22 cellular contexts compared by ENCODE assay signal in the genomic region with DNA sequence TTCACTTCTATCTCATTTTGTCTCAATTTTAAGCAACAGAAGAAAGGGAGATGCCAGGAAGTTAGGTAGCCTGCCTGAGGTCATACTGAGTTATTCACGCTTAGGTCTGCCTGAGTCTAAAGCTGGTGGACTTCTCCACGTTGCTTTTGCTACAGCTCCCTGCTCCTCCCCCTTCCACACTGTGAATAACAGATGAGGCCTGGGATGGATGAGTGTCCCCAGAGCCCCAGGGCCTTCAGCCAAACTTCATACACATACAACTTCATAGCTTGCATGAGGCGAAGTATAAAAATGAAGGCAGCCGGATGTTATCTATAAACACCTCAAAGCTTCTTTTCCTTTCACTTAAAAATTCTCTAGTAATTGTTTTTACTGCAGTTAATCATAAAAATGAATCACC.
A peak's percentile ranks its signal among the peaks of the same experiment; 100 is the strongest.
DNase-seq lines count a peak whose midpoint lies in the region; ATAC-seq and TF ChIP-seq lines count a peak whose summit lies in the region.
"Had no signal": no experiment of that assay in that cellular context is flagged by ENCODE, and none has a peak within 500 bp of the region (broad histone marks: within the 10 kb centered on the region; RNA-seq: fewer than 3 reads in every experiment).

No MANE protein-coding gene starts in this region.

- no peaks in the 10 kb centered on the region for H3K9me3 ChIP-seq in AG04450 (ENCODE audit: control insufficient read depth, insufficient read depth, low read length)
- peaks cover 0 to 3% (median 0%) of the 10 kb centered on the region in 3 donors for H3K9me3 ChIP-seq in tibial artery

- no peaks in the 10 kb centered on the region for H3K36me3 ChIP-seq in tibial artery
- H3K36me3 ChIP-seq: BLaER1 treated with 17β-estradiol and CSF1 and Interleukin-3, amounts not matched to agents 10 nM and 100 nM had no signal

- ATAC-seq in GM18867 (IDR thresholded peaks at IDR 0.05; ENCODE audit: unreplicated experiment) (no peak), GM18505 (IDR thresholded peaks at IDR 0.05; ENCODE audit: unreplicated experiment) (no peak)
- ATAC-seq: CD8-positive, alpha-beta T cell; GM12878; HepG2 had no signal

- POLR2A ChIA-PET in AG04450 (lab: Yijun Ruan, JAX), result no interaction called here

- H3K4me3 ChIP-seq in AG04450 (ENCODE audit: low read depth, low read length), result no peak overlapping the region
- H3K4me3 ChIP-seq in tibial artery, result no peak overlapping the region
- H3K4me3 ChIP-seq: BLaER1 treated with 17β-estradiol and CSF1 and Interleukin-3, amounts not matched to agents 10 nM and 100 nM; GM12878; PC-9 had no signal

- CTCF ChIA-PET in AG04450 (lab: Charles Lee), result no interaction called here

- no peaks in the 10 kb centered on the region for H3K4me1 ChIP-seq in tibial artery

- TF ChIP-seq CTCF in AG04450 (IDR thresholded peaks at IDR 0.05; ENCODE audit: low read depth, low read length) (no peak), tibial artery (IDR thresholded peaks at IDR 0.05) (no peak)

- no peak for TF ChIP-seq POLR2A in GM18505 (IDR thresholded peaks at IDR 0.05; ENCODE audit: borderline replicate concordance, extremely low read depth, insufficient read depth, insufficient read length)

- DNase-seq in AG04450 (ENCODE audit: low read depth, low spot score) (peak; percentile 6), ELR (ENCODE audit: low read depth) (peak; percentile 0), M059J (ENCODE audit: low read depth) (peak; percentile 50), astrocyte of the hippocampus (ENCODE audit: low read depth, low spot score) (peak; percentile 18), tibial artery (no peak), COLO829 (ENCODE audit: low spot score) (no peak)
- DNase-seq: CD8-positive, alpha-beta T cell; H7; KG1; NCI-H1417 treated with DMSO at 0.1 percent for 48 hours; NCI-H187 treated with DMSO at 0.1 percent for 48 hours; NCI-H2227 treated with DMSO at 0.1 percent for 48 hours; NCI-H524; PC-9; SIG-M5 had no signal

- H3K27ac ChIP-seq in AG04450 (ENCODE audit: low read depth, low read length) (no peak overlapping the region), tibial artery (no peak overlapping the region)
- H3K27ac ChIP-seq: 22Rv1; BLaER1 treated with 17β-estradiol and CSF1 and Interleukin-3, amounts not matched to agents 10 nM and 100 nM; PC-9; RWPE1 had no signal

- H3K27me3 ChIP-seq in AG04450 (ENCODE audit: control insufficient read depth, insufficient read depth, low read length) (no peaks in the 10 kb centered on the region), tibial artery (no peaks in the 10 kb centered on the region)
- H3K27me3 ChIP-seq: BLaER1 treated with 17β-estradiol and CSF1 and Interleukin-3, amounts not matched to agents 10 nM and 100 nM had no signal

- intact Hi-C loops in tibial artery (cut with DNase I; ENCODE audit: low total_unique reads), result no loop called here

Comparison
In these comparisons a context has a peak if more than half of its experiments do, and no peak if none do; other contexts are left out.
1. DNase-seq: peak in AG04450 (single experiment), ELR (single experiment), M059J (single experiment) and astrocyte of the hippocampus (single experiment); none in tibial artery (0 of 2) and COLO829 (single experiment).